ENCODE assay signal across 11 cellular contexts in genomic region chr2:241598487-241598886, GRCh38. TPM values are rescaled to one million over a fixed set of nuclear protein-coding genes. Genes with fewer than 3 reads are reported as not detected.
DNase-seq lines count a peak whose midpoint lies in the region; ATAC-seq and TF ChIP-seq lines count a peak whose summit lies in the region.
"Had no signal": no experiment of that assay in that cellular context is flagged by ENCODE, and none has a peak within 500 bp of the region (broad histone marks: within the 10 kb centered on the region; RNA-seq: fewer than 3 reads in every experiment).

No MANE protein-coding gene starts in this region.

- H3K36me3 ChIP-seq in Caco-2 (ENCODE audit: control insufficient read depth, insufficient read depth, low read length) (no peaks in the 10 kb centered on the region), HEK293 (ENCODE audit: control insufficient read depth in 2 of 2, insufficient read depth in 1 of 2, low read length in 2 of 2) (peaks cover 26 to 81% of the 10 kb centered on the region in 2 experiments; a peak in 2 of 3 replicates)

- intact Hi-C loops in Caco-2 (cut with micrococcal nuclease; ENCODE audit: unreplicated experiment) (no loop called here), left colon (cut with DNase I, micrococcal nuclease) (no loop called here)

- no peaks in the 10 kb centered on the region for H3K27me3 ChIP-seq in Caco-2 (replicated peaks; ENCODE audit: control insufficient read depth, insufficient read depth, low read length)
- H3K27me3 ChIP-seq: SJSA1 had no signal

- peak; percentile 36 to 45 for TF ChIP-seq CTCF in Caco-2 (IDR thresholded peaks at IDR 0.05; ENCODE audit: insufficient read depth in 1 of 2, low read depth in 1 of 2, low read length in 1 of 2, severe bottlenecking in 1 of 2, unreplicated experiment in 1 of 2)
- TF ChIP-seq CTCF in HEK293 (tag by site-specific recombination; IDR thresholded peaks at IDR 0.05), result peak; percentile 38; the same call in 1 of the 2 replicates

- no peaks in the 10 kb centered on the region for H3K9me3 ChIP-seq in Caco-2
- no peaks in the 10 kb centered on the region for H3K9me3 ChIP-seq in HEK293 (ENCODE audit: control insufficient read depth, insufficient read depth, low read depth, low read length)
- H3K9me3 ChIP-seq: SJSA1 had no signal

- H3K4me1 Mint-ChIP-seq in Caco-2 (ENCODE audit: low read depth, unreplicated experiment), result no peaks in the 10 kb centered on the region

- no TSS peak for BruUV-seq in Caco-2 (replicated peaks; lab: Mats Ljungman, UMichigan)

- no peaks in the 10 kb centered on the region for H3K9me3 Mint-ChIP-seq in Caco-2 (ENCODE audit: unreplicated experiment)

- POLR2A ChIA-PET in Caco-2 (lab: Charles Lee), result no interaction called here
- POLR2A ChIA-PET in HEK293 (lab: Yijun Ruan, JAX), result interaction anchor here (1.4 to 1.6 kb wide), 2 partner anchors 50 to 242 kb away, joined by 3 to 13 read pairs; partner anchors contain the start of gene FARP2

- H3K4me3 ChIP-seq in Caco-2 (ENCODE audit: low read depth, low read length) (no peak overlapping the region), HEK293 (ENCODE audit: low read depth, low read length) (no peak overlapping the region)
- H3K4me3 ChIP-seq: SJSA1 had no signal

- ATAC-seq in left colon, result peak; percentile 72
- ATAC-seq in HG02973 (IDR thresholded peaks at IDR 0.05; ENCODE audit: unreplicated experiment), result no peak

- no peak overlapping the region for H3K4me3 Mint-ChIP-seq in Caco-2 (ENCODE audit: unreplicated experiment)

- CTCF ChIA-PET in Caco-2 (lab: Charles Lee) (interaction anchor here (1.4 kb wide), 1 partner anchor 91 kb away, joined by 7 read pairs; the partner anchor contains the start of gene STK25), HEK293 (lab: Yijun Ruan, JAX) (interaction anchor here (0.5 to 2.2 kb wide), 12 partner anchors 11 to 683 kb away, joined by 3 to 6 read pairs (median 4); no protein-coding TSS in a partner anchor)

- no peaks in the 10 kb centered on the region for H3K27me3 Mint-ChIP-seq in Caco-2 (ENCODE audit: insufficient read depth, unreplicated experiment)

- no peaks in the 10 kb centered on the region for H3K4me1 ChIP-seq in Caco-2
- H3K4me1 ChIP-seq in HEK293 (ENCODE audit: control insufficient read depth, insufficient read depth, low read length), result no peaks in the 10 kb centered on the region
- H3K4me1 ChIP-seq: SJSA1 had no signal

- DNase-seq in Caco-2 (peak; percentile 31 to 41), SW480 (ENCODE audit: low spot score) (peak; percentile 51), left colon (no peak), DMS114 treated with DMSO at 0.1 percent for 48 hours (lab: John Stamatoyannopoulos, UW; ENCODE audit: unreplicated experiment) (no peak), Kasumi-1 (lab: John Stamatoyannopoulos, UW) (no peak)
- DNase-seq in activated CD4-positive, alpha-beta T cell treated with anti-CD3 and anti-CD28 coated beads, Interleukin-2, amount 50 U/mL, for 48 hours, result no peak
- DNase-seq: GDM1, islet precursor cell had no signal

- H3K27ac ChIP-seq in HEK293 (ENCODE audit: extremely low read depth, low read depth, low read length), result no peak overlapping the region
- H3K27ac ChIP-seq: SJSA1 had no signal

- H3K36me3 Mint-ChIP-seq in Caco-2 (ENCODE audit: insufficient read depth, unreplicated experiment), result peaks cover 51% of the 10 kb centered on the region

- no peak overlapping the region for H3K27ac Mint-ChIP-seq in Caco-2 (ENCODE audit: unreplicated experiment)

TF ChIP-seq in HEK293, 187 proteins besides CTCF, POLR2A, EP300 and RAD21:
- TF ChIP-seq ZNF704 (tag by site-specific recombination; IDR thresholded peaks at IDR 0.05) (no peak), ZNF654 (tag by site-specific recombination; IDR thresholded peaks at IDR 0.05; ENCODE audit: low read depth) (peak; percentile 41)

RNA-seq across cellular contexts. Expression of gene THAP4, which starts 38.5 kb away (rescaled TPM):
- total RNA-seq in Caco-2 (2022) (34.7 and 37.2 TPM in 2 replicates), left colon (10 to 100 TPM; 86.0 to 86.7 TPM)

RNA-seq across cellular contexts. Expression of gene ATG4B, which starts 39.0 kb away (rescaled TPM):
- 94.5 and 101 TPM in 2 replicates for total RNA-seq in Caco-2 (2022)
- 10 to 100 TPM; 90.0 to 95.9 TPM for total RNA-seq in left colon

RNA-seq across cellular contexts. Expression of gene BOK, which starts 39.9 kb away (rescaled TPM):
- 18.0 and 18.6 TPM in 2 replicates for total RNA-seq in Caco-2 (2022)
- 10 to 100 TPM; 10.3 to 14.2 TPM for total RNA-seq in left colon

Comparison
In these comparisons a context has a peak if more than half of its experiments do, and no peak if none do; other contexts are left out.
1. DNase-seq: peak in Caco-2 (2 of 2) and SW480 (single experiment); none in left colon (0 of 2), DMS114 treated with DMSO at 0.1 percent for 48 hours (single experiment), activated CD4-positive, alpha-beta T cell treated with anti-CD3 and anti-CD28 coated beads, Interleukin-2, amount 50 U/mL, for 48 hours (0 of 2) and Kasumi-1 (0 of 2).